In genomic region chr3:85360742-85361387, GRCh38 we compare ENCODE assay signal across 8 cellular contexts.
DNase-seq lines count a peak whose midpoint lies in the region; ATAC-seq and TF ChIP-seq lines count a peak whose summit lies in the region.

No MANE protein-coding gene starts in this region.

- H3K4me1 ChIP-seq in smooth muscle cell (ENCODE audit: low read depth), result no peaks in the 10 kb centered on the region

- no peaks in the 10 kb centered on the region for H3K27me3 ChIP-seq in smooth muscle cell (ENCODE audit: low read depth)

- TF ChIP-seq CTCF in smooth muscle cell (IDR thresholded peaks at IDR 0.05; ENCODE audit: borderline replicate concordance, insufficient read depth, poor library complexity, severe bottlenecking) (peak; percentile 46), coronary artery (IDR thresholded peaks at IDR 0.05) (no peak)

- H3F3A ChIP-seq in smooth muscle cell (ENCODE audit: low read depth), result no peaks in the 10 kb centered on the region

- H3K4me2 ChIP-seq in smooth muscle cell, result no peak overlapping the region

- 39% methylated on average over 6 of the region's 6 CpGs for WGBS in smooth muscle cell (ENCODE audit: low lambda C conversion rate)

- intact Hi-C loops in left cardiac atrium (cut with DNase I), result loop anchor here in 1 of 2 donors (5.0 kb wide), 1 partner anchor 814 kb away; no protein-coding TSS in a partner anchor

- no peaks in the 10 kb centered on the region for H3K36me3 ChIP-seq in smooth muscle cell (ENCODE audit: low read depth)

- no peak overlapping the region for H3K27ac ChIP-seq in smooth muscle cell (ENCODE audit: low read depth)
- no peak overlapping the region for H3K27ac ChIP-seq in coronary artery

- no peaks in the 10 kb centered on the region for H4K20me1 ChIP-seq in smooth muscle cell (ENCODE audit: low read depth)

- no peaks in the 10 kb centered on the region for H3K79me2 ChIP-seq in smooth muscle cell (ENCODE audit: low read depth)

- no peaks in the 10 kb centered on the region for H3K9me3 ChIP-seq in smooth muscle cell (replicated peaks; ENCODE audit: low read depth)

- no peak overlapping the region for H3K9ac ChIP-seq in smooth muscle cell (ENCODE audit: low read depth)

- no peak overlapping the region for H2AFZ ChIP-seq in smooth muscle cell (ENCODE audit: low read depth)

- ATAC-seq in GM21786 (IDR thresholded peaks at IDR 0.05; ENCODE audit: unreplicated experiment) (peak; percentile 69), left cardiac atrium (peak; percentile 74 to 75)

- H3K4me3 ChIP-seq in smooth muscle cell, result no peak overlapping the region
- no peak overlapping the region for H3K4me3 ChIP-seq in coronary artery

- DNase-seq in DMS53 (lab: John Stamatoyannopoulos, UW) (peak; percentile 64), NCI-H1048 (lab: John Stamatoyannopoulos, UW) (peak; percentile 36), SKM-1 (lab: John Stamatoyannopoulos, UW; ENCODE audit: unreplicated experiment) (peak; percentile 68), left cardiac atrium (peak; percentile 29), smooth muscle cell (lab: John Stamatoyannopoulos, UW; ENCODE audit: unreplicated experiment) (no peak), dedifferentiated amniotic fluid mesenchymal stem cell (ENCODE audit: extremely low spot score) (no peak), coronary artery (ENCODE audit: low spot score) (no peak)

Comparison
In these comparisons a context has a peak if more than half of its experiments do, and no peak if none do; other contexts are left out.
1. DNase-seq: peak in DMS53 (single experiment), NCI-H1048 (single experiment), SKM-1 (single experiment) and left cardiac atrium (single experiment); none in smooth muscle cell (single experiment), dedifferentiated amniotic fluid mesenchymal stem cell (single experiment) and coronary artery (single experiment).